ENCODE assay signal across 10 cellular contexts in the genomic region with DNA sequence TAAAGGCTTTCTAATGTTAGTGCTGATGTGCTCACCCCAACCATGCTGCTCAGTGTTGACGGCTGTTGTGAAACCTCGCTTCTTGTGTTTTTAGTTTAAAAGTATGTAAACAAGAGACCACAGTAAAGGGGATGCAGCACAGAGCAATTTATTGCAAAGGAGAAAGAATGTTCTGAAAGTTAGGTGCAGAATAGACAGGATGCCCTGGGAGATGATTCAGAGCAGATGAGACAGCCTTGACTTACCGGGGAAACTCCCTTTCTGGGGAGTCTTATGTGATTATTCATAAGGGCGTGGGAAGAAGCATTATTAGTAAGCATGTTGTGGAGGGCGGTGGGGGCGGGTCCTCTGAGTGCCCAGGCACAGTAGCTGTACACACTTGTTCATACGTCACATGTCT. TPM values are rescaled to one million over a fixed set of nuclear protein-coding genes. Genes with fewer than 3 reads are reported as not detected.
A peak's percentile ranks its signal among the peaks of the same experiment; 100 is the strongest.
DNase-seq lines count a peak whose midpoint lies in the region; ATAC-seq, FAIRE-seq and TF ChIP-seq lines count a peak whose summit lies in the region.
"Had no signal": no experiment of that assay in that cellular context is flagged by ENCODE, and none has a peak within 500 bp of the region (broad histone marks: within the 10 kb centered on the region; RNA-seq: fewer than 3 reads in every experiment).

No MANE protein-coding gene starts in this region.

- no peaks in the 10 kb centered on the region for H3K27me3 ChIP-seq in AG04450 (ENCODE audit: control insufficient read depth, insufficient read depth, low read length)
- no peaks in the 10 kb centered on the region for H3K27me3 ChIP-seq in small intestine (ENCODE audit: control insufficient read depth in 2 of 2, insufficient read depth in 2 of 2, low read length in 2 of 2)

- WGBS in small intestine, 3 donors, result 40 to 74% (median 46%) methylated on average over 7 of the region's 7 CpGs

- no peak for TF ChIP-seq CTCF in AG04450 (IDR thresholded peaks at IDR 0.05; ENCODE audit: low read depth, low read length)

- H3K27ac Mint-ChIP-seq in natural killer cell treated with Interleukin-12 subunit alpha and Interleukin-12 subunit beta and Interleukin-15 and Interleukin-18, amount 100 ng/mL, for 72 hours, result no peak overlapping the region
- H3K27ac Mint-ChIP-seq: dendritic cell treated with granulocyte-macrophage colony-stimulating factor and Interleukin-4, amounts not matched to agents 40 ng/mL and 50 ng/mL, for 4 days had no signal

- H3K9me3 Mint-ChIP-seq in natural killer cell treated with Interleukin-12 subunit alpha and Interleukin-12 subunit beta and Interleukin-15 and Interleukin-18, amount 100 ng/mL, for 72 hours, result no peaks in the 10 kb centered on the region
- H3K9me3 Mint-ChIP-seq: dendritic cell treated with granulocyte-macrophage colony-stimulating factor and Interleukin-4, amounts not matched to agents 40 ng/mL and 50 ng/mL, for 4 days had no signal

- no peak for FAIRE-seq in small intestine (lab: Jason Lieb, UNC)

- H3K36me3 Mint-ChIP-seq in natural killer cell treated with Interleukin-12 subunit alpha and Interleukin-12 subunit beta and Interleukin-15 and Interleukin-18, amount 100 ng/mL, for 72 hours, result no peaks in the 10 kb centered on the region

- H3K4me1 ChIP-seq in small intestine (ENCODE audit: control insufficient read depth in 2 of 2, insufficient read depth in 1 of 2, low read depth in 1 of 2, low read length in 1 of 2), result no peaks in the 10 kb centered on the region

- CTCF ChIA-PET in AG04450 (lab: Charles Lee), result no interaction called here

- no peak overlapping the region for H3K4me3 Mint-ChIP-seq in natural killer cell treated with Interleukin-12 subunit alpha and Interleukin-12 subunit beta and Interleukin-15 and Interleukin-18, amount 100 ng/mL, for 72 hours
- H3K4me3 Mint-ChIP-seq: dendritic cell treated with granulocyte-macrophage colony-stimulating factor and Interleukin-4, amounts not matched to agents 40 ng/mL and 50 ng/mL, for 4 days had no signal

- no peaks in the 10 kb centered on the region for H3K27me3 Mint-ChIP-seq in natural killer cell treated with Interleukin-12 subunit alpha and Interleukin-12 subunit beta and Interleukin-15 and Interleukin-18, amount 100 ng/mL, for 72 hours
- H3K27me3 Mint-ChIP-seq: dendritic cell treated with granulocyte-macrophage colony-stimulating factor and Interleukin-4, amounts not matched to agents 40 ng/mL and 50 ng/mL, for 4 days had no signal

- ATAC-seq in HG02642 (IDR thresholded peaks at IDR 0.05; ENCODE audit: poor library complexity, unreplicated experiment) (peak; percentile 52), HG02870 (IDR thresholded peaks at IDR 0.05; ENCODE audit: unreplicated experiment) (no peak)
- peak; percentile 63 to 91 for ATAC-seq in natural killer cell treated with Interleukin-12 subunit alpha and Interleukin-12 subunit beta and Interleukin-15 and Interleukin-18, amount 100 ng/mL, for 72 hours

- DNase-seq in AG04450 (ENCODE audit: low read depth, low spot score), result peak; percentile 92
- DNase-seq in activated T-cell treated with anti-CD3 and anti-CD28 coated beads, Interleukin-2, amount 50 U/mL, for 48 hours, result peak; percentile 61 to 68
- no peak for DNase-seq in natural killer cell treated with Interleukin-12 subunit alpha and Interleukin-12 subunit beta and Interleukin-15 and Interleukin-18, amount 100 ng/mL, for 72 hours (ENCODE audit: low spot score)
- no peak for DNase-seq in AML-193 (lab: John Stamatoyannopoulos, UW)
- no peak for DNase-seq in NCI-H524 (lab: John Stamatoyannopoulos, UW)
- DNase-seq in small intestine, result no peak
- DNase-seq: NCI-H1092 had no signal

- H3K4me1 Mint-ChIP-seq in natural killer cell treated with Interleukin-12 subunit alpha and Interleukin-12 subunit beta and Interleukin-15 and Interleukin-18, amount 100 ng/mL, for 72 hours (ENCODE audit: low read depth in 2 of 2), result no peaks in the 10 kb centered on the region

- peak overlapping the region; percentile 80 for H3K27ac ChIP-seq in AG04450 (ENCODE audit: low read depth, low read length)
- no peak overlapping the region for H3K27ac ChIP-seq in small intestine (ENCODE audit: low read depth in 1 of 2, low read length in 1 of 2)

- H3K9me3 ChIP-seq in AG04450 (ENCODE audit: control insufficient read depth, insufficient read depth, low read length), result peaks cover 5% of the 10 kb centered on the region; the same call in 1 of the 2 replicates
- no peaks in the 10 kb centered on the region for H3K9me3 ChIP-seq in small intestine (ENCODE audit: control insufficient read depth, low read depth)

- POLR2A ChIA-PET in AG04450 (lab: Yijun Ruan, JAX), result interaction anchor here (1.0 to 1.3 kb wide), 2 partner anchors 10 to 11 kb away, joined by 3 to 4 read pairs; no protein-coding TSS in a partner anchor

- peaks cover 0 to 3% of the 10 kb centered on the region in 2 donors for H3K36me3 ChIP-seq in small intestine (ENCODE audit: control insufficient read depth in 2 of 2, insufficient read depth in 2 of 2, low read length in 2 of 2)

- no peak overlapping the region for H3K4me3 ChIP-seq in AG04450 (ENCODE audit: low read depth, low read length)
- no peak overlapping the region for H3K4me3 ChIP-seq in small intestine (ENCODE audit: low read depth in 1 of 2, low read length in 2 of 2)

RNA-seq across cellular contexts. Expression of a gene that starts 47.7 kb away (rescaled TPM):
- 11.5 and 15.8 TPM in 2 replicates for polyA plus RNA-seq in AG04450 (2011; rRNA removed)
- polyA minus RNA-seq in AG04450 (2011; rRNA and poly(A)+ RNA removed), result 21.9 and 22.1 TPM in 2 replicates
- total RNA-seq in natural killer cell treated with Interleukin-12 subunit alpha and Interleukin-12 subunit beta and Interleukin-15 and Interleukin-18, amount 100 ng/mL, for 72 hours, result 1 to 10 TPM in 1 of 2 donors, not detected in 1; 7.2 TPM
- polyA plus RNA-seq in small intestine, result 1 to 10 TPM in 1 of 3 donors, under 1 TPM in 2; 0.22 to 2.0 (median 0.27) TPM

RNA-seq across cellular contexts. Expression of a gene that starts 50.4 kb away (rescaled TPM):
- polyA plus RNA-seq in AG04450 (2011; rRNA removed) (2.1 and 2.9 TPM in 2 replicates), small intestine (1 to 10 TPM in 1 of 3 donors, under 1 TPM in 1, not detected in 1; 0.27 to 1.3 TPM)
- polyA minus RNA-seq in AG04450 (2011; rRNA and poly(A)+ RNA removed), result 7.0 and 7.8 TPM in 2 replicates
- total RNA-seq in natural killer cell treated with Interleukin-12 subunit alpha and Interleukin-12 subunit beta and Interleukin-15 and Interleukin-18, amount 100 ng/mL, for 72 hours, result 1 to 10 TPM in 1 of 2 donors, under 1 TPM in 1; 0.12 to 4.4 TPM

Comparison
In these comparisons a context has a peak if more than half of its experiments do, and no peak if none do; other contexts are left out.
1. DNase-seq: peak in AG04450 (single experiment) and activated T-cell treated with anti-CD3 and anti-CD28 coated beads, Interleukin-2, amount 50 U/mL, for 48 hours (2 of 2); none in natural killer cell treated with Interleukin-12 subunit alpha and Interleukin-12 subunit beta and Interleukin-15 and Interleukin-18, amount 100 ng/mL, for 72 hours (single experiment), AML-193 (0 of 2), NCI-H524 (0 of 2) and small intestine (single experiment).